ENCODE assay signal across 10 cellular contexts in genomic region chr3:47227678-47228077, GRCh38. TPM values are rescaled to one million over a fixed set of nuclear protein-coding genes. Genes with fewer than 3 reads are reported as not detected.
DNase-seq lines count a peak whose midpoint lies in the region; ATAC-seq and TF ChIP-seq lines count a peak whose summit lies in the region.
"Had no signal": no experiment of that assay in that cellular context is flagged by ENCODE, and none has a peak within 500 bp of the region (broad histone marks: within the 10 kb centered on the region; RNA-seq: fewer than 3 reads in every experiment).

No MANE protein-coding gene starts in this region.

- no peak overlapping the region for H3K27ac ChIP-seq in upper lobe of right lung
- no peak overlapping the region for H3K27ac ChIP-seq in effector memory CD4-positive, alpha-beta T cell (ENCODE audit: insufficient read depth, low read length, poor library complexity, severe bottlenecking)
- H3K27ac ChIP-seq: A549, parathyroid adenoma had no signal

- no peaks in the 10 kb centered on the region for H3K9me3 ChIP-seq in upper lobe of right lung
- H3K9me3 ChIP-seq in effector memory CD4-positive, alpha-beta T cell (ENCODE audit: control insufficient read depth, low read length), result no peaks in the 10 kb centered on the region
- H3K9me3 ChIP-seq: A549 had no signal

- intact Hi-C loops in upper lobe of right lung (cut with DNase I), result no loop called here

- no peak for TF ChIP-seq CTCF in upper lobe of right lung (IDR thresholded peaks at IDR 0.05)

- no peaks in the 10 kb centered on the region for H3K27me3 ChIP-seq in upper lobe of right lung
- H3K27me3 ChIP-seq in effector memory CD4-positive, alpha-beta T cell (replicated peaks; ENCODE audit: control insufficient read depth, insufficient read depth, low read length, poor library complexity, severe bottlenecking), result no peaks in the 10 kb centered on the region

- ATAC-seq in HG03342 (IDR thresholded peaks at IDR 0.05; ENCODE audit: unreplicated experiment) (peak; percentile 67), upper lobe of right lung (peak; percentile 91)
- ATAC-seq: A549 had no signal

- peaks cover 7% of the 10 kb centered on the region for H3K4me1 ChIP-seq in upper lobe of right lung
- no peaks in the 10 kb centered on the region for H3K4me1 ChIP-seq in effector memory CD4-positive, alpha-beta T cell (ENCODE audit: control insufficient read depth, insufficient read depth, low read length, poor library complexity, severe bottlenecking)
- H3K4me1 ChIP-seq: A549, parathyroid adenoma had no signal

- H3K36me3 ChIP-seq in upper lobe of right lung, result no peaks in the 10 kb centered on the region
- no peaks in the 10 kb centered on the region for H3K36me3 ChIP-seq in effector memory CD4-positive, alpha-beta T cell (ENCODE audit: control insufficient read depth, insufficient read depth, low read length)

- H3K4me3 ChIP-seq in upper lobe of right lung, result no peak overlapping the region
- H3K4me3 ChIP-seq in effector memory CD4-positive, alpha-beta T cell (ENCODE audit: insufficient read depth, low read depth, low read length, poor library complexity, severe bottlenecking), result no peak overlapping the region
- H3K4me3 ChIP-seq: A549 had no signal

- peak; percentile 32 for DNase-seq in activated CD8-positive, alpha-beta memory T cell treated with anti-CD3 and anti-CD28 coated beads for 24 hours
- DNase-seq in activated CD8-positive, alpha-beta memory T cell treated with anti-CD3 and anti-CD28 coated beads, Interleukin-2, amount 50 U/mL, for 4 hours, result no peak
- DNase-seq in fibroblast of peridontal ligament (ENCODE audit: extremely low read depth), result peak; percentile 21
- no peak for DNase-seq in upper lobe of right lung
- DNase-seq in LoVo (ENCODE audit: low spot score), result no peak
- DNase-seq in effector memory CD4-positive, alpha-beta T cell, result no peak
- DNase-seq in activated gamma-delta T cell treated with Interleukin-2 at 50 U/mL for 16 hours, result no peak

RNA-seq across cellular contexts. Expression of gene KIF9, which starts 54.9 kb away (rescaled TPM):
- total RNA-seq in upper lobe of right lung, result 6.9 TPM

RNA-seq across cellular contexts. Expression of gene KLHL18, which starts 55.1 kb away (rescaled TPM):
- 23.5 TPM for total RNA-seq in upper lobe of right lung

Comparison
In these comparisons a context has a peak if more than half of its experiments do, and no peak if none do; other contexts are left out.
1. DNase-seq: peak in activated CD8-positive, alpha-beta memory T cell treated with anti-CD3 and anti-CD28 coated beads for 24 hours (single experiment) and fibroblast of peridontal ligament (single experiment); none in activated CD8-positive, alpha-beta memory T cell treated with anti-CD3 and anti-CD28 coated beads, Interleukin-2, amount 50 U/mL, for 4 hours (single experiment), upper lobe of right lung (single experiment), LoVo (single experiment), effector memory CD4-positive, alpha-beta T cell (0 of 3) and activated gamma-delta T cell treated with Interleukin-2 at 50 U/mL for 16 hours (single experiment).